ENCODE assay signal across 1 cellular context in the genomic region with DNA sequence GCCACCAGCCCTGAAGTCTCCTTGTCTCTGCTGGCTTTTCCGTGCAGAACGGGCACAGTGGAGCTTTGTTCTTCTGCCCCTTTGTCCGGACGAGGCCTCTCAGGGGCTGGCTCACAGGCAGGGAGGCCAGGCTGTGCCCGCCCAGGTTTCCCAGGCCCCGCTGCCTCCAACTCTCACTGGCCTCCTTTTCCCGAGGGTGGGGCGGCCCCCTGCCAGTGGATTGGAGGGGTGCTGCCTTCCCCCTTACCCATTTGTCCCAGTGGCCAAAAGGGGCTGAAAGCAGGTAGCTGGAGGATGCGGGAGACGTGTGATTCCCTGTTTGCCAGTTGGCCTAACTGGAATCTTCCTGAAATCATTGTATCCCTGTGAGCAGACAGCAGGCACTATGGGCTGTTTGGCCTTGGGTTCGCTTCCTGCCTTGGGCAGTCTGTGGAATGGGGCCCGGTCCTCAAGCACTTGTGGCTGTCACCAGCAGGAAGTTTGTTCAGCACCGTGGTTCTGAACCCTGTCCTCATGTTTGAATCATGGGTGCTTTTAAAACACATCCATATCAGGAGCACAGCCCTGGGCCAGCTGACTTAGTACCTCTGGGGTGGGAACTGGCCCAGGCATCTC.
TF ChIP-seq lines count a peak whose summit lies in the region.

No MANE protein-coding gene starts in this region.

TF ChIP-seq in HepG2, 621 proteins besides CTCF, POLR2A, EP300 and RAD21 (continued from another document and continues in another):
- TF ChIP-seq, protein P1, sequence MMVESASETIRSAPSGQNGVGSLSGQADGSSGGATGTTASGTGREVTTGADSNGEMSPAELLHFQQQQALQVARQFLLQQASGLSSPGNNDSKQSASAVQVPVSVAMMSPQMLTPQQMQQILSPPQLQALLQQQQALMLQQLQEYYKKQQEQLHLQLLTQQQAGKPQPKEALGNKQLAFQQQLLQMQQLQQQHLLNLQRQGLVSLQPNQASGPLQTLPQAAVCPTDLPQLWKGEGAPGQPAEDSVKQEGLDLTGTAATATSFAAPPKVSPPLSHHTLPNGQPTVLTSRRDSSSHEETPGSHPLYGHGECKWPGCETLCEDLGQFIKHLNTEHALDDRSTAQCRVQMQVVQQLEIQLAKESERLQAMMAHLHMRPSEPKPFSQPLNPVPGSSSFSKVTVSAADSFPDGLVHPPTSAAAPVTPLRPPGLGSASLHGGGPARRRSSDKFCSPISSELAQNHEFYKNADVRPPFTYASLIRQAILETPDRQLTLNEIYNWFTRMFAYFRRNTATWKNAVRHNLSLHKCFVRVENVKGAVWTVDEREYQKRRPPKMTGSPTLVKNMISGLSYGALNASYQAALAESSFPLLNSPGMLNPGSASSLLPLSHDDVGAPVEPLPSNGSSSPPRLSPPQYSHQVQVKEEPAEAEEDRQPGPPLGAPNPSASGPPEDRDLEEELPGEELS (CRISPR knock-in tag; IDR thresholded peaks at IDR 0.05) = peak; percentile 59; the same call in 1 of the 2 replicates
- TF ChIP-seq, protein P2, sequence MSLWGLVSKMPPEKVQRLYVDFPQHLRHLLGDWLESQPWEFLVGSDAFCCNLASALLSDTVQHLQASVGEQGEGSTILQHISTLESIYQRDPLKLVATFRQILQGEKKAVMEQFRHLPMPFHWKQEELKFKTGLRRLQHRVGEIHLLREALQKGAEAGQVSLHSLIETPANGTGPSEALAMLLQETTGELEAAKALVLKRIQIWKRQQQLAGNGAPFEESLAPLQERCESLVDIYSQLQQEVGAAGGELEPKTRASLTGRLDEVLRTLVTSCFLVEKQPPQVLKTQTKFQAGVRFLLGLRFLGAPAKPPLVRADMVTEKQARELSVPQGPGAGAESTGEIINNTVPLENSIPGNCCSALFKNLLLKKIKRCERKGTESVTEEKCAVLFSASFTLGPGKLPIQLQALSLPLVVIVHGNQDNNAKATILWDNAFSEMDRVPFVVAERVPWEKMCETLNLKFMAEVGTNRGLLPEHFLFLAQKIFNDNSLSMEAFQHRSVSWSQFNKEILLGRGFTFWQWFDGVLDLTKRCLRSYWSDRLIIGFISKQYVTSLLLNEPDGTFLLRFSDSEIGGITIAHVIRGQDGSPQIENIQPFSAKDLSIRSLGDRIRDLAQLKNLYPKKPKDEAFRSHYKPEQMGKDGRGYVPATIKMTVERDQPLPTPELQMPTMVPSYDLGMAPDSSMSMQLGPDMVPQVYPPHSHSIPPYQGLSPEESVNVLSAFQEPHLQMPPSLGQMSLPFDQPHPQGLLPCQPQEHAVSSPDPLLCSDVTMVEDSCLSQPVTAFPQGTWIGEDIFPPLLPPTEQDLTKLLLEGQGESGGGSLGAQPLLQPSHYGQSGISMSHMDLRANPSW (CRISPR knock-in tag; IDR thresholded peaks at IDR 0.05; ENCODE audit: borderline replicate concordance) = no peak
- TF ChIP-seq SNAI1 (CRISPR knock-in tag; IDR thresholded peaks at IDR 0.05; ENCODE audit: borderline replicate concordance) = 0 out of 2 replicates have a peak, but pooled peaks have one; percentile 35
- TF ChIP-seq, protein P3, sequence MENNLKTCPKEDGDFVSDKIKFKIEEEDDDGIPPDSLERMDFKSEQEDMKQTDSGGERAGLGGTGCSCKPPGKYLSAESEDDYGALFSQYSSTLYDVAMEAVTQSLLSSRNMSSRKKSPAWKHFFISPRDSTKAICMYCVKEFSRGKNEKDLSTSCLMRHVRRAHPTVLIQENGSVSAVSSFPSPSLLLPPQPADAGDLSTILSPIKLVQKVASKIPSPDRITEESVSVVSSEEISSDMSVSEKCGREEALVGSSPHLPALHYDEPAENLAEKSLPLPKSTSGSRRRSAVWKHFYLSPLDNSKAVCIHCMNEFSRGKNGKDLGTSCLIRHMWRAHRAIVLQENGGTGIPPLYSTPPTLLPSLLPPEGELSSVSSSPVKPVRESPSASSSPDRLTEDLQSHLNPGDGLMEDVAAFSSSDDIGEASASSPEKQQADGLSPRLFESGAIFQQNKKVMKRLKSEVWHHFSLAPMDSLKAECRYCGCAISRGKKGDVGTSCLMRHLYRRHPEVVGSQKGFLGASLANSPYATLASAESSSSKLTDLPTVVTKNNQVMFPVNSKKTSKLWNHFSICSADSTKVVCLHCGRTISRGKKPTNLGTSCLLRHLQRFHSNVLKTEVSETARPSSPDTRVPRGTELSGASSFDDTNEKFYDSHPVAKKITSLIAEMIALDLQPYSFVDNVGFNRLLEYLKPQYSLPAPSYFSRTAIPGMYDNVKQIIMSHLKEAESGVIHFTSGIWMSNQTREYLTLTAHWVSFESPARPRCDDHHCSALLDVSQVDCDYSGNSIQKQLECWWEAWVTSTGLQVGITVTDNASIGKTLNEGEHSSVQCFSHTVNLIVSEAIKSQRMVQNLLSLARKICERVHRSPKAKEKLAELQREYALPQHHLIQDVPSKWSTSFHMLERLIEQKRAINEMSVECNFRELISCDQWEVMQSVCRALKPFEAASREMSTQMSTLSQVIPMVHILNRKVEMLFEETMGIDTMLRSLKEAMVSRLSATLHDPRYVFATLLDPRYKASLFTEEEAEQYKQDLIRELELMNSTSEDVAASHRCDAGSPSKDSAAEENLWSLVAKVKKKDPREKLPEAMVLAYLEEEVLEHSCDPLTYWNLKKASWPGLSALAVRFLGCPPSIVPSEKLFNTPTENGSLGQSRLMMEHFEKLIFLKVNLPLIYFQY (CRISPR knock-in tag; IDR thresholded peaks at IDR 0.05; ENCODE audit: borderline replicate concordance) = peak; percentile 41; the same call in 1 of the 2 replicates
- TF ChIP-seq MIXL1 (CRISPR knock-in tag; IDR thresholded peaks at IDR 0.05) = no peak; the same call in 1 of the 2 replicates
- TF ChIP-seq HOXA3 (CRISPR knock-in tag; IDR thresholded peaks at IDR 0.05) = 0 out of 2 replicates have a peak, but pooled peaks have one; percentile 52
- TF ChIP-seq RBM39 (IDR thresholded peaks at IDR 0.05; ENCODE audit: low read depth, low read length, poor library complexity, severe bottlenecking) = peak; percentile 36
- TF ChIP-seq ERF (CRISPR knock-in tag; IDR thresholded peaks at IDR 0.05) = 0 out of 2 replicates have a peak, but pooled peaks have one; percentile 28
- TF ChIP-seq NFIC (IDR thresholded peaks at IDR 0.05; ENCODE audit: low read length) = no peak
- 0 out of 2 replicates have a peak, but pooled peaks have one; percentile 18 for TF ChIP-seq ZKSCAN8 (CRISPR knock-in tag; IDR thresholded peaks at IDR 0.05; ENCODE audit: borderline replicate concordance)
- TF ChIP-seq ZNF558 (CRISPR knock-in tag; IDR thresholded peaks at IDR 0.05; ENCODE audit: borderline replicate concordance) = no peak
- peak; percentile 80 for TF ChIP-seq ZNF772 (CRISPR knock-in tag; IDR thresholded peaks at IDR 0.05)
- peak; percentile 98 for TF ChIP-seq HNRNPL (IDR thresholded peaks at IDR 0.05; ENCODE audit: low read depth, low read length)
- TF ChIP-seq SETDB1 (CRISPR knock-in tag; IDR thresholded peaks at IDR 0.05; ENCODE audit: borderline replicate concordance) = 0 out of 2 replicates have a peak, but pooled peaks have one; percentile 29
- peak; percentile 79 for TF ChIP-seq ZNF543 (CRISPR knock-in tag; IDR thresholded peaks at IDR 0.05)
- TF ChIP-seq BCL6 (CRISPR knock-in tag; IDR thresholded peaks at IDR 0.05) = no peak
- no peak for TF ChIP-seq ZFP41 (CRISPR knock-in tag; IDR thresholded peaks at IDR 0.05; ENCODE audit: borderline replicate concordance)
- TF ChIP-seq, protein P4, sequence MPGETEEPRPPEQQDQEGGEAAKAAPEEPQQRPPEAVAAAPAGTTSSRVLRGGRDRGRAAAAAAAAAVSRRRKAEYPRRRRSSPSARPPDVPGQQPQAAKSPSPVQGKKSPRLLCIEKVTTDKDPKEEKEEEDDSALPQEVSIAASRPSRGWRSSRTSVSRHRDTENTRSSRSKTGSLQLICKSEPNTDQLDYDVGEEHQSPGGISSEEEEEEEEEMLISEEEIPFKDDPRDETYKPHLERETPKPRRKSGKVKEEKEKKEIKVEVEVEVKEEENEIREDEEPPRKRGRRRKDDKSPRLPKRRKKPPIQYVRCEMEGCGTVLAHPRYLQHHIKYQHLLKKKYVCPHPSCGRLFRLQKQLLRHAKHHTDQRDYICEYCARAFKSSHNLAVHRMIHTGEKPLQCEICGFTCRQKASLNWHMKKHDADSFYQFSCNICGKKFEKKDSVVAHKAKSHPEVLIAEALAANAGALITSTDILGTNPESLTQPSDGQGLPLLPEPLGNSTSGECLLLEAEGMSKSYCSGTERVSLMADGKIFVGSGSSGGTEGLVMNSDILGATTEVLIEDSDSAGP (CRISPR knock-in tag; IDR thresholded peaks at IDR 0.05; ENCODE audit: borderline replicate concordance) = peak; percentile 40
- peak; percentile 73; the same call in 1 of the 2 replicates for TF ChIP-seq ZSCAN31 (CRISPR knock-in tag; IDR thresholded peaks at IDR 0.05; ENCODE audit: low read depth)
- 0 out of 2 replicates have a peak, but pooled peaks have one; percentile 55 for TF ChIP-seq MYC (CRISPR knock-in tag; IDR thresholded peaks at IDR 0.05; ENCODE audit: borderline replicate concordance)
- peak; percentile 72 for TF ChIP-seq ZMYM3 (CRISPR knock-in tag; IDR thresholded peaks at IDR 0.05)
- TF ChIP-seq, protein P5, sequence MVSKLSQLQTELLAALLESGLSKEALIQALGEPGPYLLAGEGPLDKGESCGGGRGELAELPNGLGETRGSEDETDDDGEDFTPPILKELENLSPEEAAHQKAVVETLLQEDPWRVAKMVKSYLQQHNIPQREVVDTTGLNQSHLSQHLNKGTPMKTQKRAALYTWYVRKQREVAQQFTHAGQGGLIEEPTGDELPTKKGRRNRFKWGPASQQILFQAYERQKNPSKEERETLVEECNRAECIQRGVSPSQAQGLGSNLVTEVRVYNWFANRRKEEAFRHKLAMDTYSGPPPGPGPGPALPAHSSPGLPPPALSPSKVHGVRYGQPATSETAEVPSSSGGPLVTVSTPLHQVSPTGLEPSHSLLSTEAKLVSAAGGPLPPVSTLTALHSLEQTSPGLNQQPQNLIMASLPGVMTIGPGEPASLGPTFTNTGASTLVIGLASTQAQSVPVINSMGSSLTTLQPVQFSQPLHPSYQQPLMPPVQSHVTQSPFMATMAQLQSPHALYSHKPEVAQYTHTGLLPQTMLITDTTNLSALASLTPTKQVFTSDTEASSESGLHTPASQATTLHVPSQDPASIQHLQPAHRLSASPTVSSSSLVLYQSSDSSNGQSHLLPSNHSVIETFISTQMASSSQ (IDR thresholded peaks at IDR 0.05; ENCODE audit: low read depth) = no peak
- TF ChIP-seq, protein P5 (CRISPR knock-in tag; IDR thresholded peaks at IDR 0.05; ENCODE audit: borderline replicate concordance) = 0 out of 2 replicates have a peak, but pooled peaks have one; percentile 14
- peak; percentile 28; the same call in 1 of the 2 replicates for TF ChIP-seq NCOA2 (CRISPR knock-in tag; IDR thresholded peaks at IDR 0.05)
- 0 out of 2 replicates have a peak, but pooled peaks have one; percentile 12 for TF ChIP-seq SP5 (CRISPR knock-in tag; IDR thresholded peaks at IDR 0.05; ENCODE audit: borderline replicate concordance, low read depth)
- TF ChIP-seq RXRB (CRISPR knock-in tag; IDR thresholded peaks at IDR 0.05; ENCODE audit: borderline replicate concordance) = peak; percentile 38; the same call in 1 of the 2 replicates
- TF ChIP-seq PHF21A (CRISPR knock-in tag; IDR thresholded peaks at IDR 0.05) = 0 out of 2 replicates have a peak, but pooled peaks have one; percentile 51
- TF ChIP-seq, protein P6, sequence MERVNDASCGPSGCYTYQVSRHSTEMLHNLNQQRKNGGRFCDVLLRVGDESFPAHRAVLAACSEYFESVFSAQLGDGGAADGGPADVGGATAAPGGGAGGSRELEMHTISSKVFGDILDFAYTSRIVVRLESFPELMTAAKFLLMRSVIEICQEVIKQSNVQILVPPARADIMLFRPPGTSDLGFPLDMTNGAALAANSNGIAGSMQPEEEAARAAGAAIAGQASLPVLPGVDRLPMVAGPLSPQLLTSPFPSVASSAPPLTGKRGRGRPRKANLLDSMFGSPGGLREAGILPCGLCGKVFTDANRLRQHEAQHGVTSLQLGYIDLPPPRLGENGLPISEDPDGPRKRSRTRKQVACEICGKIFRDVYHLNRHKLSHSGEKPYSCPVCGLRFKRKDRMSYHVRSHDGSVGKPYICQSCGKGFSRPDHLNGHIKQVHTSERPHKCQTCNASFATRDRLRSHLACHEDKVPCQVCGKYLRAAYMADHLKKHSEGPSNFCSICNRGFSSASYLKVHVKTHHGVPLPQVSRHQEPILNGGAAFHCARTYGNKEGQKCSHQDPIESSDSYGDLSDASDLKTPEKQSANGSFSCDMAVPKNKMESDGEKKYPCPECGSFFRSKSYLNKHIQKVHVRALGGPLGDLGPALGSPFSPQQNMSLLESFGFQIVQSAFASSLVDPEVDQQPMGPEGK (CRISPR knock-in tag; IDR thresholded peaks at IDR 0.05) = peak; percentile 93
- TF ChIP-seq FOXP1 (IDR thresholded peaks at IDR 0.05) = no peak
- TF ChIP-seq FOXP1 (CRISPR knock-in tag; IDR thresholded peaks at IDR 0.05) = peak; percentile 36; the same call in 1 of the 2 replicates
- peak; percentile 87; the same call in 1 of the 2 replicates for TF ChIP-seq ZNF292 (CRISPR knock-in tag; IDR thresholded peaks at IDR 0.05; ENCODE audit: borderline replicate concordance, low read depth)
- TF ChIP-seq SALL1 (CRISPR knock-in tag; IDR thresholded peaks at IDR 0.05) = peak; percentile 77
- TF ChIP-seq ZNF614 (CRISPR knock-in tag; IDR thresholded peaks at IDR 0.05; ENCODE audit: borderline replicate concordance) = 0 out of 2 replicates have a peak, but pooled peaks have one; percentile 27
- TF ChIP-seq MTA3 (CRISPR knock-in tag; IDR thresholded peaks at IDR 0.05) = no peak
- peak; percentile 30; the same call in 1 of the 2 replicates for TF ChIP-seq RXRA (CRISPR knock-in tag; IDR thresholded peaks at IDR 0.05)
- TF ChIP-seq, protein P7, sequence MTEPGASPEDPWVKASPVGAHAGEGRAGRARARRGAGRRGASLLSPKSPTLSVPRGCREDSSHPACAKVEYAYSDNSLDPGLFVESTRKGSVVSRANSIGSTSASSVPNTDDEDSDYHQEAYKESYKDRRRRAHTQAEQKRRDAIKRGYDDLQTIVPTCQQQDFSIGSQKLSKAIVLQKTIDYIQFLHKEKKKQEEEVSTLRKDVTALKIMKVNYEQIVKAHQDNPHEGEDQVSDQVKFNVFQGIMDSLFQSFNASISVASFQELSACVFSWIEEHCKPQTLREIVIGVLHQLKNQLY (CRISPR knock-in tag; IDR thresholded peaks at IDR 0.05) = no peak
- TF ChIP-seq ZNF143 (CRISPR knock-in tag; IDR thresholded peaks at IDR 0.05) = peak; percentile 46; the same call in 1 of the 2 replicates
- TF ChIP-seq CREM (IDR thresholded peaks at IDR 0.05) = peak; percentile 20; the same call in 1 of the 2 replicates
- TF ChIP-seq CREM (CRISPR knock-in tag; IDR thresholded peaks at IDR 0.05) = no peak
- peak; percentile 56; the same call in 1 of the 2 replicates for TF ChIP-seq TGIF2 (CRISPR knock-in tag; IDR thresholded peaks at IDR 0.05)
- peak; percentile 82 for TF ChIP-seq XRCC5 (optimal IDR thresholded peaks at IDR 0.05; ENCODE audit: low read length)
- TF ChIP-seq GABPA (IDR thresholded peaks at IDR 0.05; ENCODE audit: low read depth, low read length) = no peak
- peak; percentile 51 for TF ChIP-seq GABPA (CRISPR knock-in tag; IDR thresholded peaks at IDR 0.05; ENCODE audit: low read depth)
- TF ChIP-seq ZBTB20 (CRISPR knock-in tag; IDR thresholded peaks at IDR 0.05; ENCODE audit: borderline replicate concordance, low read depth) = no peak
